Comparison of ENCODE assay signal across 8 cellular contexts in genomic region chr14:31927348-31927826, GRCh38.
A peak's percentile ranks its signal among the peaks of the same experiment; 100 is the strongest.
DNase-seq lines count a peak whose midpoint lies in the region; ATAC-seq and TF ChIP-seq lines count a peak whose summit lies in the region.

No MANE protein-coding gene starts in this region.

- H3K4me3 ChIP-seq in thoracic aorta = no peak overlapping the region

- H3K36me3 ChIP-seq in thoracic aorta = no peaks in the 10 kb centered on the region

- peaks cover 4 to 15% of the 10 kb centered on the region in 2 donors for H3K4me1 ChIP-seq in thoracic aorta (ENCODE audit: control insufficient read depth in 1 of 2, low read depth in 2 of 2)

- no peaks in the 10 kb centered on the region for H3K36me3 Mint-ChIP-seq in activated naive CD4-positive, alpha-beta T cell treated with anti-CD3 and anti-CD28 coated beads, Interleukin-2, amount 10 ng/mL, durations not matched to agents 7 days and 5 days
- H3K36me3 Mint-ChIP-seq in brain = no peaks in the 10 kb centered on the region

- H3K27me3 ChIP-seq in thoracic aorta (replicated peaks; ENCODE audit: insufficient read depth) = no peaks in the 10 kb centered on the region

- POLR2A ChIA-PET in GM10248 (lab: Yijun Ruan, JAX) = no interaction called here

- H3K27ac Mint-ChIP-seq in activated naive CD4-positive, alpha-beta T cell treated with anti-CD3 and anti-CD28 coated beads, Interleukin-2, amount 10 ng/mL, durations not matched to agents 7 days and 5 days = peak overlapping the region; percentile 43
- H3K27ac Mint-ChIP-seq in brain = peak overlapping the region; percentile 18 to 89 (median 82)

- TF ChIP-seq CTCF in brain (conservative IDR thresholded peaks at IDR 0.05) = no peak
- no peak for TF ChIP-seq CTCF in thoracic aorta (IDR thresholded peaks at IDR 0.05)
- TF ChIP-seq CTCF in GM10248 (IDR thresholded peaks at IDR 0.05; ENCODE audit: control extremely low read depth, extremely low read depth, low read depth, missing control alignments) = no peak

- no peaks in the 10 kb centered on the region for H3K9me3 Mint-ChIP-seq in activated naive CD4-positive, alpha-beta T cell treated with anti-CD3 and anti-CD28 coated beads, Interleukin-2, amount 10 ng/mL, durations not matched to agents 7 days and 5 days
- peaks cover 0 to 4% (median 0%) of the 10 kb centered on the region in 5 experiments for H3K9me3 Mint-ChIP-seq in brain

- peak overlapping the region; percentile 4 to 18 for H3K27ac ChIP-seq in thoracic aorta

- H3K4me3 Mint-ChIP-seq in activated naive CD4-positive, alpha-beta T cell treated with anti-CD3 and anti-CD28 coated beads, Interleukin-2, amount 10 ng/mL, durations not matched to agents 7 days and 5 days = no peak overlapping the region
- peak overlapping the region in 2 of 5 experiments; percentile 14 to 46 for H3K4me3 Mint-ChIP-seq in brain

- ATAC-seq in thoracic aorta (ENCODE audit: insufficient number of reproducible peaks, low FRiP score, low read depth) (peak; percentile 63), HG02588 (IDR thresholded peaks at IDR 0.05; ENCODE audit: unreplicated experiment) (no peak)

- H3K27me3 Mint-ChIP-seq in activated naive CD4-positive, alpha-beta T cell treated with anti-CD3 and anti-CD28 coated beads, Interleukin-2, amount 10 ng/mL, durations not matched to agents 7 days and 5 days = peaks cover 3% of the 10 kb centered on the region
- no peaks in the 10 kb centered on the region for H3K27me3 Mint-ChIP-seq in brain

- H3K4me1 Mint-ChIP-seq in activated naive CD4-positive, alpha-beta T cell treated with anti-CD3 and anti-CD28 coated beads, Interleukin-2, amount 10 ng/mL, durations not matched to agents 7 days and 5 days = peaks cover 9% of the 10 kb centered on the region
- peaks cover 29% of the 10 kb centered on the region for H3K4me1 Mint-ChIP-seq in brain

- CTCF ChIA-PET in activated naive CD4-positive, alpha-beta T cell treated with anti-CD3 and anti-CD28 coated beads, Interleukin-2, amount 10 ng/mL, durations not matched to agents 7 days and 5 days (lab: Charles Lee) = interaction anchor here (1.2 to 5.0 kb wide), 9 partner anchors 10 to 632 kb away, joined by 3 to 68 read pairs (median 5); no protein-coding TSS in a partner anchor
- CTCF ChIA-PET in GM10248 (lab: Yijun Ruan, JAX) = interaction anchor here (0.8 to 8.4 kb wide), 17 partner anchors 11 to 632 kb away, joined by 3 to 95 read pairs (median 5); no protein-coding TSS in a partner anchor

- H3K9me3 ChIP-seq in thoracic aorta = no peaks in the 10 kb centered on the region

- no peak for DNase-seq in activated naive CD4-positive, alpha-beta T cell treated with anti-CD3 and anti-CD28 coated beads, Interleukin-2, amount 10 ng/mL, durations not matched to agents 7 days and 5 days
- DNase-seq in activated naive CD4-positive, alpha-beta T cell treated with anti-CD3 and anti-CD28 coated beads, Interleukin-2, amount 50 U/mL, for 16 hours = no peak
- DNase-seq in kidney glomerular epithelial cell (lab: John Stamatoyannopoulos, UW) (peak; percentile 91), thoracic aorta (ENCODE audit: low spot score) (no peak), GM10248 (ENCODE audit: extremely low spot score) (no peak), SKM-1 (lab: John Stamatoyannopoulos, UW; ENCODE audit: unreplicated experiment) (no peak)
